9 cellular contexts compared by ENCODE assay signal in genomic region chr19:4868286-4868834, GRCh38. TPM values are rescaled to one million over a fixed set of nuclear protein-coding genes. Genes with fewer than 3 reads are reported as not detected.
DNase-seq lines count a peak whose midpoint lies in the region; ATAC-seq, FAIRE-seq and TF ChIP-seq lines count a peak whose summit lies in the region.
"Had no signal": no experiment of that assay in that cellular context is flagged by ENCODE, and none has a peak within 500 bp of the region (broad histone marks: within the 10 kb centered on the region; RNA-seq: fewer than 3 reads in every experiment).

No MANE protein-coding gene starts in this region.

- H3K27me3 Mint-ChIP-seq in natural killer cell (ENCODE audit: low read depth in 2 of 2), result no peaks in the 10 kb centered on the region

- peak overlapping the region; percentile 85; the same call in 1 of the 2 replicates for H3K4me2 ChIP-seq in K562 (ENCODE audit: insufficient read depth, low read length)

- 45% methylated on average over 10 of the region's 10 CpGs for WGBS in K562 (ENCODE audit: insufficient coverage, low coverage, missing lambda C conversion rate)

- H3K36me3 ChIP-seq in ACC112 (ENCODE audit: insufficient read depth, low read length) (no peaks in the 10 kb centered on the region), K562 (ENCODE audit: control insufficient read depth, insufficient read depth, low read length) (0 out of 3 replicates have a peak, but pooled peaks cover 2% of the 10 kb centered on the region)
- H3K36me3 ChIP-seq: cardiac muscle cell had no signal

- no peaks in the 10 kb centered on the region for H3K9me3 ChIP-seq in K562 (replicated peaks; ENCODE audit: control insufficient read depth, insufficient read depth, low read depth, low read length)

- TF ChIP-seq CTCF in K562 (IDR thresholded peaks at IDR 0.05 in 2 of 3, conservative IDR thresholded peaks at IDR 0.05 in 1 of 3; ENCODE audit: insufficient read depth in 2 of 3, low read depth in 1 of 3, low read length in 3 of 3), result no peak
- TF ChIP-seq CTCF in natural killer cell (IDR thresholded peaks at IDR 0.05), result no peak

- H2AFZ ChIP-seq in ACC112 (ENCODE audit: low read length, unreplicated experiment) (no peak overlapping the region), K562 (ENCODE audit: low read depth, low read length) (peak overlapping the region; percentile 88; the same call in 1 of the 2 replicates)

- H3K27ac Mint-ChIP-seq in natural killer cell, result peak overlapping the region; percentile 69 to 73

- POLR2A ChIA-PET in K562 (lab: Yijun Ruan, JAX), result interaction anchor here (0.6 to 2.1 kb wide), 6 partner anchors 14 to 153 kb away, joined by 3 to 6 read pairs (median 4); partner anchors contain the start of gene KDM4B

- peak overlapping the region; percentile 37 for H3K27ac ChIP-seq in ACC112 (ENCODE audit: low read depth, low read length)
- H3K27ac ChIP-seq in K562 (ENCODE audit: extremely low read depth, low read depth, low read length), result peak overlapping the region; percentile 80
- H3K27ac ChIP-seq: cardiac muscle cell had no signal

- DNase-seq in HuH-7.5 (ENCODE audit: low spot score) (peak; percentile 7), K562 (ENCODE audit: extremely low read depth in 1 of 4, low spot score in 3 of 4) (peak in 2 of 4 experiments; percentile 2 to 5), natural killer cell (no peak), AG08396 (ENCODE audit: low spot score) (no peak), NCI-H82 treated with DMSO at 0.1 percent for 48 hours (lab: John Stamatoyannopoulos, UW; ENCODE audit: unreplicated experiment) (no peak), OCI-M2 (lab: John Stamatoyannopoulos, UW; ENCODE audit: unreplicated experiment) (no peak)

- no peaks in the 10 kb centered on the region for H3K36me3 Mint-ChIP-seq in natural killer cell

- peak overlapping the region; percentile 81 for H3K4me3 Mint-ChIP-seq in natural killer cell

- H3K4me3 ChIP-seq in ACC112 (ENCODE audit: low read depth, low read length) (no peak overlapping the region), K562 (no peak overlapping the region)

- H3K27me3 ChIP-seq in ACC112 (ENCODE audit: insufficient read depth, low read length), result no peaks in the 10 kb centered on the region
- no peaks in the 10 kb centered on the region for H3K27me3 ChIP-seq in K562 (ENCODE audit: control insufficient read depth in 2 of 2, insufficient read depth in 2 of 2, low read length in 2 of 2)
- H3K27me3 ChIP-seq: cardiac muscle cell had no signal

- in situ Hi-C loops in K562 (cut with MboI), result no loop called here

- no peak for FAIRE-seq in K562 (lab: Jason Lieb, UNC)

- no peaks in the 10 kb centered on the region for H3K9me1 ChIP-seq in K562 (ENCODE audit: control insufficient read depth, insufficient read depth, low read length)

- intact Hi-C loops in K562 (cut with micrococcal nuclease) (loop anchor here (5.0 kb wide), 1 partner anchor 51 kb away; no protein-coding TSS in a partner anchor), natural killer cell (cut with micrococcal nuclease) (no loop called here)

- ATAC-seq in K562, result no peak
- ATAC-seq in natural killer cell, result no peak
- no peak for ATAC-seq in HG02610 (IDR thresholded peaks at IDR 0.05; ENCODE audit: unreplicated experiment)

- no peaks in the 10 kb centered on the region for H3K9me3 Mint-ChIP-seq in natural killer cell

- H3K4me1 ChIP-seq in ACC112 (ENCODE audit: control insufficient read depth, insufficient read depth, low read length, unreplicated experiment) (no peaks in the 10 kb centered on the region), K562 (replicated peaks in 1 of 2; ENCODE audit: control insufficient read depth in 2 of 2, insufficient read depth in 2 of 2, low read length in 2 of 2) (peaks cover 16 to 35% of the 10 kb centered on the region in 2 experiments)

- TF ChIP-seq RAD21 in K562 (CRISPR knock-in tag; conservative IDR thresholded peaks at IDR 0.05 in 1 of 2, IDR thresholded peaks at IDR 0.05 in 1 of 2), result no peak

- CTCF ChIA-PET in K562 (lab: Yijun Ruan, JAX; ENCODE audit: low intra/inter-chr PET ratio), result no interaction called here

- BruUV-seq in K562 (replicated peaks; lab: Mats Ljungman, UMichigan), result TSS peak; percentile 63

- H3K79me2 ChIP-seq in ACC112 (ENCODE audit: control insufficient read depth, insufficient read depth, low read length, unreplicated experiment) (peaks cover 27% of the 10 kb centered on the region), K562 (ENCODE audit: control insufficient read depth, insufficient read depth, low read length) (peaks cover 21% of the 10 kb centered on the region)

- peaks cover 6 to 13% of the 10 kb centered on the region in 2 donors for H3K4me1 Mint-ChIP-seq in natural killer cell

- H4K20me1 ChIP-seq in K562 (replicated peaks; ENCODE audit: control insufficient read depth, insufficient read depth, low read length), result 0 out of 2 replicates have a peak, but pooled peaks cover 5% of the 10 kb centered on the region

- TF ChIP-seq EP300 in K562 (IDR thresholded peaks at IDR 0.05; ENCODE audit: low read length), result no peak

- H3K9ac ChIP-seq in K562 (ENCODE audit: insufficient read depth in 1 of 2, low read depth in 2 of 2, low read length in 2 of 2), result peak overlapping the region; percentile 67 to 96

- no peak for TF ChIP-seq POLR2A in K562 (conservative IDR thresholded peaks at IDR 0.05)

RNA-seq across cellular contexts. Expression of gene PLIN3, which starts 0.9 kb away (rescaled TPM):
- 24.0 and 76.2 TPM in 2 replicates for total RNA-seq in K562 (2011; cell fraction: chromatin; rRNA removed; ENCODE audit: low replicate concordance)
- 70.4 and 72.2 TPM in 2 replicates for total RNA-seq in K562 (2011; cell fraction: nucleolus; rRNA removed)
- total RNA-seq in K562 (2011; cell fraction: nucleoplasm; rRNA removed), result 46.2 and 49.7 TPM in 2 replicates
- total RNA-seq in K562 (2014; rRNA removed) (68.9 and 91.1 TPM in 2 replicates), K562 (2014; rRNA removed; fragmentation: Illumina TruSeq; extraction: Trizol) (21.5 and 22.0 TPM in 2 replicates), K562 (2015; rRNA removed; fragmentation: Illumina TruSeq; extraction: Trizol) (46.6 and 46.7 TPM in 2 replicates), K562 (2021) (75.1 and 75.6 TPM in 2 replicates), natural killer cell (10 to 100 TPM; 26.6 to 28.7 (median 28.3) TPM)
- polyA plus RNA-seq in K562 (2011; rRNA removed) (43.1 and 53.5 TPM in 2 replicates), K562 (2014; fragmentation: Illumina TruSeq; extraction: Trizol) (31.7 and 59.9 TPM in 2 replicates), K562 (2014; fragmentation: Nextera tagmentation; extraction: Ambion mirVana) (1 to 10 TPM; 7.5 to 9.8 TPM), K562 (2014; rRNA removed) (52.2 and 56.2 TPM in 2 replicates)
- 65.0 and 129 TPM in 2 replicates for polyA plus RNA-seq in K562 (2011; cell fraction: cytosol; rRNA removed)
- polyA plus RNA-seq in K562 (2011; cell fraction: nucleus; rRNA removed), result 17.0 and 20.6 TPM in 2 replicates
- polyA plus RNA-seq in K562 (2012), result 66.2 and 90.2 TPM in 2 replicates
- 21.0 and 30.6 TPM in 2 replicates for polyA minus RNA-seq in K562 (2011; rRNA and poly(A)+ RNA removed)
- 76.4 and 106 TPM in 2 replicates for polyA minus RNA-seq in K562 (2011; cell fraction: cytosol; rRNA and poly(A)+ RNA removed)
- polyA minus RNA-seq in K562 (2011; cell fraction: nucleus; rRNA and poly(A)+ RNA removed), result 25.3 and 38.5 TPM in 2 replicates

RNA-seq across cellular contexts. Expression of gene ARRDC5, which starts 34.3 kb away (rescaled TPM):
- total RNA-seq in K562 (2011; cell fraction: chromatin; rRNA removed; ENCODE audit: low replicate concordance), result not detected in 2 replicates
- not detected in 2 replicates for total RNA-seq in K562 (2011; cell fraction: nucleolus; rRNA removed)
- total RNA-seq in K562 (2011; cell fraction: nucleoplasm; rRNA removed), result not detected in 2 replicates
- total RNA-seq in K562 (2014; rRNA removed), result not detected in 2 replicates
- not detected in 2 replicates for total RNA-seq in K562 (2014; rRNA removed; fragmentation: Illumina TruSeq; extraction: Trizol)
- not detected in 2 replicates for total RNA-seq in K562 (2015; rRNA removed; fragmentation: Illumina TruSeq; extraction: Trizol)
- total RNA-seq in K562 (2021), result not detected in 2 replicates
- polyA plus RNA-seq in K562 (2011; rRNA removed), result not detected in 2 replicates
- not detected in 2 replicates for polyA plus RNA-seq in K562 (2011; cell fraction: cytosol; rRNA removed)
- not detected in 2 replicates for polyA plus RNA-seq in K562 (2011; cell fraction: nucleus; rRNA removed)
- not detected in 2 replicates for polyA plus RNA-seq in K562 (2012)
- not detected in 2 replicates for polyA plus RNA-seq in K562 (2014; fragmentation: Illumina TruSeq; extraction: Trizol)
- polyA plus RNA-seq in K562 (2014; fragmentation: Nextera tagmentation; extraction: Ambion mirVana), result not detected
- not detected in 2 replicates for polyA plus RNA-seq in K562 (2014; rRNA removed)
- polyA minus RNA-seq in K562 (2011; rRNA and poly(A)+ RNA removed), result not detected in 2 replicates
- not detected in 2 replicates for polyA minus RNA-seq in K562 (2011; cell fraction: cytosol; rRNA and poly(A)+ RNA removed)
- polyA minus RNA-seq in K562 (2011; cell fraction: nucleus; rRNA and poly(A)+ RNA removed), result not detected in 2 replicates
- total RNA-seq in natural killer cell, result 10 to 100 TPM in 1 of 3 donors, 1 to 10 TPM in 2; 5.9 to 13.0 (median 8.8) TPM
- total RNA-seq: cardiac muscle cell had no signal
- polyA plus RNA-seq: cardiac muscle cell had no signal

RNA-seq across cellular contexts. Expression of gene TICAM1, which starts 36.8 kb away (rescaled TPM):
- 3.7 and 10.7 TPM in 2 replicates for total RNA-seq in K562 (2011; cell fraction: chromatin; rRNA removed; ENCODE audit: low replicate concordance)
- total RNA-seq in K562 (2011; cell fraction: nucleolus; rRNA removed), result 4.2 and 4.7 TPM in 2 replicates
- 2.7 and 3.1 TPM in 2 replicates for total RNA-seq in K562 (2011; cell fraction: nucleoplasm; rRNA removed)
- total RNA-seq in K562 (2014; rRNA removed) (1.5 and 2.7 TPM in 2 replicates), K562 (2014; rRNA removed; fragmentation: Illumina TruSeq; extraction: Trizol) (0.77 and 0.98 TPM in 2 replicates), K562 (2015; rRNA removed; fragmentation: Illumina TruSeq; extraction: Trizol) (2.1 and 2.8 TPM in 2 replicates), K562 (2021) (11.5 and 11.6 TPM in 2 replicates), natural killer cell (10 to 100 TPM; 22.6 to 24.8 (median 22.7) TPM)
- polyA plus RNA-seq in K562 (2011; rRNA removed) (0.47 and 1.2 TPM in 2 replicates), K562 (2014; fragmentation: Illumina TruSeq; extraction: Trizol) (3.1 and 7.1 TPM in 2 replicates), K562 (2014; fragmentation: Nextera tagmentation; extraction: Ambion mirVana) (under 1 TPM; 0.07 to 0.11 TPM), K562 (2014; rRNA removed) (4.7 and 5.7 TPM in 2 replicates)
- 1.2 and 1.9 TPM in 2 replicates for polyA plus RNA-seq in K562 (2011; cell fraction: cytosol; rRNA removed)
- 1.5 and 3.1 TPM in 2 replicates for polyA plus RNA-seq in K562 (2011; cell fraction: nucleus; rRNA removed)
- polyA plus RNA-seq in K562 (2012), result 6.6 and 8.4 TPM in 2 replicates
- 0.45 and 0.60 TPM in 2 replicates for polyA minus RNA-seq in K562 (2011; rRNA and poly(A)+ RNA removed)
- 4.6 and 6.3 TPM in 2 replicates for polyA minus RNA-seq in K562 (2011; cell fraction: cytosol; rRNA and poly(A)+ RNA removed)
- 1.2 and 1.5 TPM in 2 replicates for polyA minus RNA-seq in K562 (2011; cell fraction: nucleus; rRNA and poly(A)+ RNA removed)

RNA-seq across cellular contexts. Expression of gene UHRF1, which starts 40.9 kb away (rescaled TPM):
- total RNA-seq in K562 (2011; cell fraction: chromatin; rRNA removed; ENCODE audit: low replicate concordance), result 18.6 and 36.9 TPM in 2 replicates
- 23.3 and 25.5 TPM in 2 replicates for total RNA-seq in K562 (2011; cell fraction: nucleolus; rRNA removed)
- 15.3 and 17.0 TPM in 2 replicates for total RNA-seq in K562 (2011; cell fraction: nucleoplasm; rRNA removed)
- 65.5 and 73.3 TPM in 2 replicates for total RNA-seq in K562 (2014; rRNA removed)
- 16.8 and 17.7 TPM in 2 replicates for total RNA-seq in K562 (2014; rRNA removed; fragmentation: Illumina TruSeq; extraction: Trizol)
- total RNA-seq in K562 (2015; rRNA removed; fragmentation: Illumina TruSeq; extraction: Trizol), result 42.3 and 42.6 TPM in 2 replicates
- total RNA-seq in K562 (2021), result 91.4 and 101 TPM in 2 replicates
- polyA plus RNA-seq in K562 (2011; rRNA removed), result 8.7 and 16.7 TPM in 2 replicates
- 8.1 and 14.0 TPM in 2 replicates for polyA plus RNA-seq in K562 (2011; cell fraction: cytosol; rRNA removed)
- 20.9 and 30.2 TPM in 2 replicates for polyA plus RNA-seq in K562 (2011; cell fraction: nucleus; rRNA removed)
- polyA plus RNA-seq in K562 (2012), result 23.4 and 46.2 TPM in 2 replicates
- polyA plus RNA-seq in K562 (2014; fragmentation: Illumina TruSeq; extraction: Trizol), result 30.9 and 49.5 TPM in 2 replicates
- 10 to 100 TPM in 1 of 2 experiments, 1 to 10 TPM in 1; 6.0 to 14.2 TPM for polyA plus RNA-seq in K562 (2014; fragmentation: Nextera tagmentation; extraction: Ambion mirVana)
- polyA plus RNA-seq in K562 (2014; rRNA removed), result 44.0 and 47.4 TPM in 2 replicates
- 8.0 and 10.3 TPM in 2 replicates for polyA minus RNA-seq in K562 (2011; rRNA and poly(A)+ RNA removed)
- 14.2 and 19.1 TPM in 2 replicates for polyA minus RNA-seq in K562 (2011; cell fraction: cytosol; rRNA and poly(A)+ RNA removed)
- polyA minus RNA-seq in K562 (2011; cell fraction: nucleus; rRNA and poly(A)+ RNA removed), result 8.3 and 9.4 TPM in 2 replicates
- total RNA-seq in natural killer cell, result 1 to 10 TPM; 2.8 to 4.6 (median 4.1) TPM

Comparison
In these comparisons a context has a peak if more than half of its experiments do, and no peak if none do; other contexts are left out.
1. RNA of gene ARRDC5, which starts 34.3 kb away (total RNA-seq): 5.9 to 13.0 TPM in natural killer cell; not detected in K562; every median in the first group is over 4 times any median in the second.